In the genomic region with DNA sequence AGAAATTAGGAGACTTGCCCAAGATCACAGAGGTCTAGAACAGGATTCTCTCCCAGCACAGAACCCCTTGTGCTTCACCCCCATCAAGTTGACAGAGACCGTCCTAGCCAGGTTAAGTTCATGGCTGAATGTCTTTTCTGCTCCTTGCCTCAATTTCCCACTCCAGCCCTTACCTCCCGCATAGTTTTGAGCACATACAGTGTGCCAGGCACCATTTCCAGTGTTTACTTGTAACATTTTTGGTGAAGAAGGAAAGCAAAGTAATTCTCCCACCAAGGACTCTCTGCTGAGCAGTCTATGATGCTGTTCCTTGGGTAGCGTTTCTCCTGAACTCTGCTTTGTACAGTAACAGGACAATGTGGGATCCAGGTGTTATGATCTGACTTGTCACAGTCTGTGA, we compare ENCODE assay signal across 8 cellular contexts. TPM values are rescaled to one million over a fixed set of nuclear protein-coding genes. Genes with fewer than 3 reads are reported as not detected.
DNase-seq lines count a peak whose midpoint lies in the region; ATAC-seq and TF ChIP-seq lines count a peak whose summit lies in the region.

No MANE protein-coding gene starts in this region.

- BruUV-seq in A673 (replicated peaks; lab: Mats Ljungman, UMichigan) = no TSS peak

- no peaks in the 10 kb centered on the region for H3K9me3 ChIP-seq in A673 (ENCODE audit: low read depth, low read length, poor library complexity, severe bottlenecking)
- H3K9me3 ChIP-seq in naive thymus-derived CD4-positive, alpha-beta T cell (ENCODE audit: control insufficient read depth in 2 of 3, low read length in 3 of 3) = no peaks in the 10 kb centered on the region

- peak overlapping the region; percentile 66 for H3K27ac ChIP-seq in A673 (ENCODE audit: low read depth, low read length, poor library complexity, severe bottlenecking)
- H3K27ac ChIP-seq in KMS-11 = peak overlapping the region; percentile 83
- H3K27ac ChIP-seq in coronary artery = peak overlapping the region; percentile 80 to 88
- no peak overlapping the region for H3K27ac ChIP-seq in naive thymus-derived CD4-positive, alpha-beta T cell (ENCODE audit: low read depth, low read length)

- H3K4me1 Mint-ChIP-seq in naive thymus-derived CD4-positive, alpha-beta T cell = peaks cover 23 to 44% (median 33%) of the 10 kb centered on the region in 7 donors

- peak overlapping the region; percentile 76 for H3K9ac ChIP-seq in KMS-11

- peaks cover 12 to 25% (median 14%) of the 10 kb centered on the region in 5 donors for H3K36me3 Mint-ChIP-seq in naive thymus-derived CD4-positive, alpha-beta T cell

- no peak overlapping the region; the same call in 1 of the 2 replicates for H2AFZ ChIP-seq in KMS-11 (ENCODE audit: low read depth)

- peaks cover 17% of the 10 kb centered on the region for H3K36me3 ChIP-seq in A673 (ENCODE audit: insufficient read depth, low read length, poor library complexity, severe bottlenecking)
- no peaks in the 10 kb centered on the region for H3K36me3 ChIP-seq in KMS-11 (ENCODE audit: insufficient read depth)
- peaks cover 5 to 29% (median 13%) of the 10 kb centered on the region in 3 experiments for H3K36me3 ChIP-seq in naive thymus-derived CD4-positive, alpha-beta T cell (ENCODE audit: control insufficient read depth in 2 of 3, insufficient read depth in 3 of 3, low read length in 3 of 3)

- POLR2A ChIA-PET in A673 (lab: Charles Lee; ENCODE audit: low non-redundant PET) = no interaction called here
- POLR2A ChIA-PET in naive thymus-derived CD4-positive, alpha-beta T cell (lab: Charles Lee) = interaction anchor here (0.6 to 4.9 kb wide), 5 partner anchors 11 to 1710 kb away, joined by 3 to 61 read pairs (median 3); partner anchors contain the start of genes DAD1 and OXA1L

- CTCF ChIA-PET in A673 (lab: Charles Lee) = interaction anchor here (2.0 kb wide), 1 partner anchor 10 kb away, joined by 6 read pairs; the partner anchor contains the start of gene DAD1
- CTCF ChIA-PET in naive thymus-derived CD4-positive, alpha-beta T cell (lab: Charles Lee) = interaction anchor here (0.6 to 2.8 kb wide), 5 partner anchors 9 to 32 kb away, joined by 3 to 15 read pairs (median 3); partner anchors contain the start of gene DAD1

- no peaks in the 10 kb centered on the region for H3K27me3 ChIP-seq in A673 (replicated peaks; ENCODE audit: insufficient read depth, low read depth, low read length, poor library complexity)
- no peaks in the 10 kb centered on the region for H3K27me3 ChIP-seq in KMS-11 (ENCODE audit: insufficient read depth, low read depth)
- H3K27me3 ChIP-seq in naive thymus-derived CD4-positive, alpha-beta T cell (ENCODE audit: control insufficient read depth in 2 of 2, insufficient read depth in 2 of 2, low read length in 2 of 2) = no peaks in the 10 kb centered on the region

- peaks cover 0 to 4% (median 0%) of the 10 kb centered on the region in 5 donors for H3K27me3 Mint-ChIP-seq in naive thymus-derived CD4-positive, alpha-beta T cell

- H3K9me3 Mint-ChIP-seq in naive thymus-derived CD4-positive, alpha-beta T cell = no peaks in the 10 kb centered on the region

- peak overlapping the region; percentile 89 to 99 (median 96) for H3K4me3 Mint-ChIP-seq in naive thymus-derived CD4-positive, alpha-beta T cell

- TF ChIP-seq CTCF in A673 (conservative IDR thresholded peaks at IDR 0.05; ENCODE audit: low read depth, low read length) (no peak), KMS-11 (conservative IDR thresholded peaks at IDR 0.05; ENCODE audit: low read depth, low read length) (no peak), coronary artery (IDR thresholded peaks at IDR 0.05) (no peak)

- ATAC-seq in naive thymus-derived CD4-positive, alpha-beta T cell = no peak
- ATAC-seq in HG03280 (IDR thresholded peaks at IDR 0.05; ENCODE audit: unreplicated experiment) = no peak

- peak overlapping the region; percentile 69 for H3K4me3 ChIP-seq in A673 (ENCODE audit: low read depth, low read length, poor library complexity, severe bottlenecking)
- no peak overlapping the region for H3K4me3 ChIP-seq in KMS-11 (IDR thresholded peaks at IDR 0.05; ENCODE audit: insufficient read depth, low read depth, low read length)
- H3K4me3 ChIP-seq in coronary artery = peak overlapping the region; percentile 82
- peak overlapping the region; percentile 88 for H3K4me3 ChIP-seq in naive thymus-derived CD4-positive, alpha-beta T cell (ENCODE audit: low read length)

- H4K20me1 ChIP-seq in KMS-11 (ENCODE audit: insufficient read depth) = no peaks in the 10 kb centered on the region

- intact Hi-C loops in A673 (cut with micrococcal nuclease; ENCODE audit: unreplicated experiment) = no loop called here
- intact Hi-C loops in naive thymus-derived CD4-positive, alpha-beta T cell (cut with micrococcal nuclease) = loop anchor here in 1 of 2 donors (2.0 kb wide), 1 partner anchor 15 kb away; no protein-coding TSS in a partner anchor

- H3K4me1 ChIP-seq in A673 (ENCODE audit: insufficient read depth, low read length, poor library complexity, severe bottlenecking) = peaks cover 6% of the 10 kb centered on the region
- peaks cover 53% of the 10 kb centered on the region for H3K4me1 ChIP-seq in KMS-11 (ENCODE audit: low read depth, poor library complexity, severe bottlenecking)
- peaks cover 10 to 15% of the 10 kb centered on the region in 2 donors for H3K4me1 ChIP-seq in naive thymus-derived CD4-positive, alpha-beta T cell (ENCODE audit: control insufficient read depth in 2 of 2, insufficient read depth in 2 of 2, low read length in 2 of 2)

- peaks cover 22% of the 10 kb centered on the region for H3K79me2 ChIP-seq in KMS-11 (ENCODE audit: insufficient read depth, low read depth)

- H3K27ac Mint-ChIP-seq in naive thymus-derived CD4-positive, alpha-beta T cell = peak overlapping the region in 6 of 9 donors; percentile 49 to 96 (median 91)

- H3K4me2 ChIP-seq in KMS-11 = peak overlapping the region; percentile 84

- no peak for DNase-seq in A673 (ENCODE audit: low spot score)
- no peak for DNase-seq in coronary artery (ENCODE audit: low spot score)
- no peak for DNase-seq in naive thymus-derived CD4-positive, alpha-beta T cell
- no peak for DNase-seq in cerebellar cortex (ENCODE audit: low spot score)
- no peak for DNase-seq in 8988T
- no peak for DNase-seq in medulla oblongata (ENCODE audit: extremely low spot score)

RNA-seq across cellular contexts. Expression of gene ABHD4, which starts 1.2 kb away (rescaled TPM):
- total RNA-seq in A673 (2021) = 36.6 and 40.7 TPM in 2 replicates
- 10 to 100 TPM; 10.5 to 16.3 (median 14.7) TPM for total RNA-seq in naive thymus-derived CD4-positive, alpha-beta T cell
- polyA plus RNA-seq in naive thymus-derived CD4-positive, alpha-beta T cell = 10 to 100 TPM in 1 of 2 donors, 1 to 10 TPM in 1; 6.7 to 10.1 TPM

RNA-seq across cellular contexts. Expression of gene DAD1, which starts 10.3 kb away (rescaled TPM):
- total RNA-seq in A673 (2021) = 224 and 261 TPM in 2 replicates
- 100 to 1,000 TPM in 3 of 5 experiments, 10 to 100 TPM in 2; 68.8 to 157 (median 117) TPM for total RNA-seq in naive thymus-derived CD4-positive, alpha-beta T cell
- polyA plus RNA-seq in naive thymus-derived CD4-positive, alpha-beta T cell = 100 to 1,000 TPM; 766 to 777 TPM

RNA-seq across cellular contexts. Expression of gene OR6J1, which starts 44.8 kb away (rescaled TPM):
- total RNA-seq in A673 (2021) = not detected in 2 replicates
- not detected for total RNA-seq in naive thymus-derived CD4-positive, alpha-beta T cell
- not detected for polyA plus RNA-seq in naive thymus-derived CD4-positive, alpha-beta T cell
